Comparison of ENCODE assay signal across 8 cellular contexts in the genomic region with DNA sequence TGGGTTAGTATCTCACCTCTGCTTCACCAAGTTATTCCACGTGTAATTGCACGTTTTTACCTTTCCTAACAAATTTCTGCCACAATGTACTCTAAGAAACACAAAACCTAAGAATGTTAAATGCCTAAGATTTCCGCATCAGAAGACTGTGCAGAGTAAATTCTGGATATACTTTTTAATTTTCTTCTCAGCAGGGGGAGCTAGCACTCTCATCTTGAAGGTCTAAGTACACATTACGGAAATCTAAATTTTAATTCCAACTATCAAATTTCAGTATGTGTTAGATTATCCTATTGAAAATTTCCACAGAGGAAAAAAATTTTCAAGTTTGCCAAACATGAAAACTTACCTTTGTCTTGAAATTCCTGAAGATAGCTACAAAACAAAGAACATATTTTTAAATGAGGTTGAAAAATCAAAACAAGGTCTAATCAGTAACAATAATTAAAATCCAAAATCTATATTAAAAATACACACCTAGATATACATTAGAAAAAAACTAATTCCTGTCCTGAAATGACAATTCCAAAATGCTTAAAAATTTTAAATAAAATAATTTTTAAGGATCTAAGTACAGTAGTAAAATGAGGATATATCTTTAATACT. TPM values are rescaled to one million over a fixed set of nuclear protein-coding genes. Genes with fewer than 3 reads are reported as not detected.
DNase-seq lines count a peak whose midpoint lies in the region; ATAC-seq lines count a peak whose summit lies in the region.

No MANE protein-coding gene starts in this region.

- H3K79me2 ChIP-seq in mesendoderm (ENCODE audit: control insufficient read depth, insufficient read depth, low read length), result no peaks in the 10 kb centered on the region

- peaks cover 15% of the 10 kb centered on the region for H3K27me3 ChIP-seq in mesendoderm (ENCODE audit: insufficient read depth, low read length, poor library complexity)

- no peak overlapping the region for H3K9ac ChIP-seq in mesendoderm (ENCODE audit: low read length)

- H3K56ac ChIP-seq in mesendoderm (ENCODE audit: low read length), result no peak overlapping the region

- DNase-seq in NCI-H510A treated with DMSO at 0.1 percent for 48 hours (lab: John Stamatoyannopoulos, UW) (peak; percentile 69), NCI-H510A (lab: John Stamatoyannopoulos, UW) (no peak), NCI-H446 (lab: John Stamatoyannopoulos, UW) (peak; percentile 50 to 56), mesendoderm (peak; percentile 11)
- no peak for DNase-seq in central memory CD8-positive, alpha-beta T cell (ENCODE audit: low spot score in 2 of 2)
- DNase-seq in stimulated activated naive B cell treated with anti-CD40 and anti-IgM and Interleukin-4, amounts not matched to agents 10 μg/mL and 1 μg/mL and 100 μg/mL, for 72 hours, result no peak

- no peak overlapping the region for H2BK15ac ChIP-seq in mesendoderm (replicated peaks; ENCODE audit: low read depth)

- no peak overlapping the region for H3K4me2 ChIP-seq in mesendoderm (ENCODE audit: low read length)

- H3K4me3 ChIP-seq in mesendoderm (ENCODE audit: low read length), result no peak overlapping the region

- peak; percentile 40 for ATAC-seq in central memory CD8-positive, alpha-beta T cell (replicated peaks; ENCODE audit: extremely low read depth, poor library complexity, severe bottlenecking)
- no peak for ATAC-seq in GM21381 (IDR thresholded peaks at IDR 0.05; ENCODE audit: unreplicated experiment)
- ATAC-seq in GM19035 (IDR thresholded peaks at IDR 0.05; ENCODE audit: unreplicated experiment), result no peak
- ATAC-seq in stimulated activated naive B cell treated with anti-CD40 and anti-IgM and Interleukin-4, amounts not matched to agents 10 μg/mL and 1 μg/mL and 100 μg/mL, for 72 hours (replicated peaks), result no peak

- no peak overlapping the region for H2BK120ac ChIP-seq in mesendoderm (ENCODE audit: low read depth, low read length)

- H2AK5ac ChIP-seq in mesendoderm (ENCODE audit: low read length), result no peak overlapping the region

- no peaks in the 10 kb centered on the region for H3K9me3 Mint-ChIP-seq in central memory CD8-positive, alpha-beta T cell
- no peaks in the 10 kb centered on the region for H3K9me3 Mint-ChIP-seq in stimulated activated naive B cell treated with anti-CD40 and anti-IgM and Interleukin-4, amounts not matched to agents 10 μg/mL and 1 μg/mL and 100 μg/mL, for 72 hours

- no peaks in the 10 kb centered on the region for H3K79me1 ChIP-seq in mesendoderm (ENCODE audit: low read length)

- no peaks in the 10 kb centered on the region for H3K36me3 ChIP-seq in mesendoderm (ENCODE audit: control insufficient read depth, insufficient read depth, low read length)

- no peak overlapping the region for H3K27ac ChIP-seq in mesendoderm (ENCODE audit: low read depth, low read length)

- peaks cover 16% of the 10 kb centered on the region for H3K27me3 Mint-ChIP-seq in central memory CD8-positive, alpha-beta T cell
- no peaks in the 10 kb centered on the region for H3K27me3 Mint-ChIP-seq in stimulated activated naive B cell treated with anti-CD40 and anti-IgM and Interleukin-4, amounts not matched to agents 10 μg/mL and 1 μg/mL and 100 μg/mL, for 72 hours

- no peak overlapping the region for H3K27ac Mint-ChIP-seq in central memory CD8-positive, alpha-beta T cell (ENCODE audit: low read depth)
- no peak overlapping the region for H3K27ac Mint-ChIP-seq in stimulated activated naive B cell treated with anti-CD40 and anti-IgM and Interleukin-4, amounts not matched to agents 10 μg/mL and 1 μg/mL and 100 μg/mL, for 72 hours

- H2BK5ac ChIP-seq in mesendoderm (ENCODE audit: low read length), result no peak overlapping the region

- H4K5ac ChIP-seq in mesendoderm (ENCODE audit: low read length), result no peak overlapping the region

- no peak overlapping the region for H3K4ac ChIP-seq in mesendoderm (ENCODE audit: low read depth, low read length)

- no CpG with 5 or more reads among the region's 4 CpGs for WGBS in mesendoderm (ENCODE audit: extremely low coverage, insufficient coverage, low lambda C conversion rate)

- no peak overlapping the region for H3K18ac ChIP-seq in mesendoderm (ENCODE audit: low read length)

- no peaks in the 10 kb centered on the region for H3K4me1 ChIP-seq in mesendoderm (ENCODE audit: control insufficient read depth, low read depth, low read length)

- peaks cover 16% of the 10 kb centered on the region for H3K4me1 Mint-ChIP-seq in central memory CD8-positive, alpha-beta T cell
- peaks cover 17 to 21% of the 10 kb centered on the region in 2 donors for H3K4me1 Mint-ChIP-seq in stimulated activated naive B cell treated with anti-CD40 and anti-IgM and Interleukin-4, amounts not matched to agents 10 μg/mL and 1 μg/mL and 100 μg/mL, for 72 hours

- no peak overlapping the region for H4K8ac ChIP-seq in mesendoderm (ENCODE audit: low read depth, low read length)

- no peak overlapping the region for H3K4me3 Mint-ChIP-seq in central memory CD8-positive, alpha-beta T cell
- H3K4me3 Mint-ChIP-seq in stimulated activated naive B cell treated with anti-CD40 and anti-IgM and Interleukin-4, amounts not matched to agents 10 μg/mL and 1 μg/mL and 100 μg/mL, for 72 hours, result no peak overlapping the region

- H3K23ac ChIP-seq in mesendoderm (ENCODE audit: low read length), result no peak overlapping the region

- H3K36me3 Mint-ChIP-seq in central memory CD8-positive, alpha-beta T cell (ENCODE audit: insufficient read depth), result peaks cover 2% of the 10 kb centered on the region
- peaks cover 11 to 12% of the 10 kb centered on the region in 2 donors for H3K36me3 Mint-ChIP-seq in stimulated activated naive B cell treated with anti-CD40 and anti-IgM and Interleukin-4, amounts not matched to agents 10 μg/mL and 1 μg/mL and 100 μg/mL, for 72 hours

RNA-seq across cellular contexts. Expression of gene SKAP2, which starts 10.5 kb away (rescaled TPM):
- polyA plus RNA-seq in mesendoderm (2013, experiment 1 of 2), result 2.9 TPM
- 2.5 TPM for polyA plus RNA-seq in mesendoderm (2013, experiment 2 of 2)

Comparison
In these comparisons a context has a peak if more than half of its experiments do, and no peak if none do; other contexts are left out.
1. DNase-seq: peak in NCI-H510A treated with DMSO at 0.1 percent for 48 hours (single experiment), NCI-H446 (2 of 2) and mesendoderm (single experiment); none in NCI-H510A (single experiment), central memory CD8-positive, alpha-beta T cell (0 of 2) and stimulated activated naive B cell treated with anti-CD40 and anti-IgM and Interleukin-4, amounts not matched to agents 10 μg/mL and 1 μg/mL and 100 μg/mL, for 72 hours (single experiment).